Comparison of ENCODE assay signal across 17 cellular contexts in the genomic region with DNA sequence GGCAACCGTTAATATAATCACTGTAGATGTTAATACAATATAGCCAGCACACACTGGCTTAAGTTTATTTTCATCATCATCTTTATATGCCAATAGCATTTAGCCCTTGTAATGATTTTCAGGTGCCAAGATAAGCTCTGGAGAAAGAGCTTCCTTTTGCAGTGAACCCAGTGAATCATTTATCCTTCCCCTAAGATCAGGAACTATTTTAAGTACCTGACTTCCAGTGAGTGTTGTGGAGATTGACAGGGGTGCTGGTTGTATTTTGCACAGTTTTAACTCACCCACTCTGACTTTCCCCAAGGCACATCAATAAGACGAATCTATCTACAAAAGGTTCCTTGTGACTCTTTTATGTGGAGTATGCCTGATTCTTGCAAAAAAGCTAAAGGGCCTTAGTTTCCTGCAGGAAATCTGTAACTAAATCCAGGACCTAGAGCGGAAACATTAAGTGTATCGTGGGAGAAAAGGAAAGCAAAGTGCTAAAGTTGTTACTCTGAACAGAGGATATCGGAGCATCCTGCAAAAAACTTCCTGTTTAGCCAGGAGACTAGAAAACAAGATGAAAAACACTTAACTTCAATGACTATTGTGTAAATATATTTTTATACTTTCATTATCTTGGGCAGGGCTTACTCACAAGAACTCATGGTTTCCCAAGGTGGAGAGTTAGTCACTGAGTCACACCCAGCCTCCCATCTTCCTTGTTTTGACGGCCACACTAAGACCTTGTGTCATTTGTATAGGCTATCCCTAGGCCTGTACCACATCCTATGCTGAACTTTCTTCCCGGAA.
DNase-seq lines count a peak whose midpoint lies in the region; ATAC-seq, FAIRE-seq and TF ChIP-seq lines count a peak whose summit lies in the region.
"Had no signal": no experiment of that assay in that cellular context is flagged by ENCODE, and none has a peak within 500 bp of the region (broad histone marks: within the 10 kb centered on the region; RNA-seq: fewer than 3 reads in every experiment).

No MANE protein-coding gene starts in this region.

- TF ChIP-seq RAD21 in HepG2 (CRISPR knock-in tag; IDR thresholded peaks at IDR 0.05): no peak

- POLR2A ChIA-PET in HepG2 (lab: Yijun Ruan, JAX): no interaction called here

- DNase-seq in right lobe of liver: no peak
- no peak for DNase-seq in HepG2 (ENCODE audit: low spot score)
- peak; percentile 29 for DNase-seq in adipocyte (ENCODE audit: low read depth)
- DNase-seq in glomerular endothelial cell (ENCODE audit: extremely low read depth, low read depth, low spot score): peak; percentile 82
- peak; percentile 34 for DNase-seq in urothelium cell line (ENCODE audit: low spot score)
- DNase-seq in putamen (ENCODE audit: low spot score): no peak
- DNase-seq in natural killer cell: no peak
- DNase-seq: activated naive CD4-positive, alpha-beta T cell treated with anti-CD3 and anti-CD28 coated beads, Interleukin-2, amount 10 ng/mL, durations not matched to agents 7 days and 5 days; central memory CD4-positive, alpha-beta T cell; erythroblast; NCI-H2171 treated with DMSO at 0.1 percent for 48 hours; ovary; SW 1271; testis had no signal

- H3K27me3 ChIP-seq in right lobe of liver: no peaks in the 10 kb centered on the region
- H3K27me3 ChIP-seq in HepG2 (ENCODE audit: control insufficient read depth in 1 of 2, insufficient read depth in 2 of 2, low read length in 2 of 2): no peaks in the 10 kb centered on the region; a peak in 1 of 5 replicates
- no peaks in the 10 kb centered on the region for H3K27me3 ChIP-seq in adipocyte (replicated peaks; ENCODE audit: control insufficient read depth, insufficient read depth, low read length)
- H3K27me3 ChIP-seq: ovary, testis had no signal

- in situ Hi-C loops in HepG2 (cut with HindIII; ENCODE audit: extremely low pct_ligation_motif_present, low pct_unique_long_range_greater_than_20kb): no loop called here

- H3K27ac Mint-ChIP-seq in natural killer cell: no peak overlapping the region
- H3K27ac Mint-ChIP-seq: activated naive CD4-positive, alpha-beta T cell treated with anti-CD3 and anti-CD28 coated beads, Interleukin-2, amount 10 ng/mL, durations not matched to agents 7 days and 5 days; WTC11 had no signal

- no peak overlapping the region for H2AFZ ChIP-seq in HepG2 (ENCODE audit: low read length)

- no peak overlapping the region for H3K4me2 ChIP-seq in HepG2 (ENCODE audit: low read depth, low read length)

- no peak for FAIRE-seq in HepG2 (lab: Jason Lieb, UNC)
- FAIRE-seq in urothelium cell line (lab: Jason Lieb, UNC): no peak

- no peaks in the 10 kb centered on the region for H3K79me2 ChIP-seq in HepG2 (ENCODE audit: insufficient read depth, low read length)

- H4K20me1 ChIP-seq in HepG2 (ENCODE audit: insufficient read depth, low read length): no peaks in the 10 kb centered on the region

- no peaks in the 10 kb centered on the region for H3K4me1 ChIP-seq in right lobe of liver
- no peaks in the 10 kb centered on the region for H3K4me1 ChIP-seq in HepG2 (ENCODE audit: insufficient read depth, low read length)
- H3K4me1 ChIP-seq in adipocyte (ENCODE audit: control insufficient read depth, insufficient read depth, low read length): peaks cover 6% of the 10 kb centered on the region
- H3K4me1 ChIP-seq: HAP-1, testis had no signal

- no peak overlapping the region for H3K27ac ChIP-seq in right lobe of liver
- H3K27ac ChIP-seq in HepG2 (ENCODE audit: extremely low read length, insufficient read depth, low read length): no peak overlapping the region
- H3K27ac ChIP-seq: ovary, testis had no signal

- intact Hi-C loops in right lobe of liver (cut with DNase I): no loop called here
- intact Hi-C loops in HepG2 (cut with micrococcal nuclease; ENCODE audit: unreplicated experiment): no loop called here
- intact Hi-C loops in natural killer cell (cut with micrococcal nuclease): no loop called here

- H3K4me3 ChIP-seq in right lobe of liver: no peak overlapping the region
- no peak overlapping the region for H3K4me3 ChIP-seq in HepG2 (replicated peaks in 1 of 3; ENCODE audit: insufficient read depth in 1 of 3, low read depth in 2 of 3, low read length in 3 of 3)
- no peak overlapping the region for H3K4me3 ChIP-seq in adipocyte (ENCODE audit: low read length)
- H3K4me3 ChIP-seq: HAP-1, ovary, testis had no signal

- no peaks in the 10 kb centered on the region for H3K36me3 Mint-ChIP-seq in natural killer cell
- H3K36me3 Mint-ChIP-seq: activated naive CD4-positive, alpha-beta T cell treated with anti-CD3 and anti-CD28 coated beads, Interleukin-2, amount 10 ng/mL, durations not matched to agents 7 days and 5 days; WTC11 had no signal

- TF ChIP-seq EP300 in HepG2 (IDR thresholded peaks at IDR 0.05; ENCODE audit: low read depth in 2 of 2, low read length in 2 of 2): no peak
- no peak for TF ChIP-seq EP300 in HepG2 (CRISPR knock-in tag; IDR thresholded peaks at IDR 0.05; ENCODE audit: borderline replicate concordance)

- H3K36me3 ChIP-seq in right lobe of liver: no peaks in the 10 kb centered on the region
- H3K36me3 ChIP-seq in HepG2 (replicated peaks in 1 of 2; ENCODE audit: control insufficient read depth in 1 of 2, insufficient read depth in 2 of 2, low read length in 2 of 2): no peaks in the 10 kb centered on the region
- H3K36me3 ChIP-seq in adipocyte (ENCODE audit: control insufficient read depth, insufficient read depth, low read length, severe bottlenecking): no peaks in the 10 kb centered on the region
- H3K36me3 ChIP-seq: HAP-1, ovary had no signal

- H3K27me3 Mint-ChIP-seq in natural killer cell (ENCODE audit: low read depth in 2 of 2): peaks cover 1 to 8% of the 10 kb centered on the region in 2 donors

- H3K9me3 ChIP-seq in right lobe of liver (no peaks in the 10 kb centered on the region), HepG2 (ENCODE audit: low read length) (no peaks in the 10 kb centered on the region), adipocyte (ENCODE audit: control insufficient read depth, low read length) (no peaks in the 10 kb centered on the region)
- H3K9me3 ChIP-seq: HAP-1, ovary, testis had no signal

- CTCF ChIA-PET in HepG2 (lab: Yijun Ruan, JAX; ENCODE audit: low intra/inter-chr PET ratio, low total read pairs): no interaction called here

- no TSS peak for BruUV-seq in HepG2 (replicated peaks; lab: Mats Ljungman, UMichigan)

- ATAC-seq in right lobe of liver (peak; percentile 34 to 83 (median 68)), HepG2 (no peak), natural killer cell (no peak), HG03460 (IDR thresholded peaks at IDR 0.05; ENCODE audit: unreplicated experiment) (no peak)
- ATAC-seq: WTC11 had no signal

- H3K9ac ChIP-seq in HepG2 (ENCODE audit: insufficient read depth, low read depth, low read length) (no peak overlapping the region), adipocyte (ENCODE audit: low read length) (no peak overlapping the region)

- TF ChIP-seq POLR2A in right lobe of liver (IDR thresholded peaks at IDR 0.05) (no peak), HepG2 (IDR thresholded peaks at IDR 0.05; ENCODE audit: insufficient read depth in 1 of 2, low read depth in 2 of 2, low read length in 2 of 2) (no peak)

- no peak overlapping the region for H3K4me3 Mint-ChIP-seq in natural killer cell
- H3K4me3 Mint-ChIP-seq: activated naive CD4-positive, alpha-beta T cell treated with anti-CD3 and anti-CD28 coated beads, Interleukin-2, amount 10 ng/mL, durations not matched to agents 7 days and 5 days; WTC11 had no signal

- no peaks in the 10 kb centered on the region for H3K9me3 Mint-ChIP-seq in natural killer cell
- H3K9me3 Mint-ChIP-seq: activated naive CD4-positive, alpha-beta T cell treated with anti-CD3 and anti-CD28 coated beads, Interleukin-2, amount 10 ng/mL, durations not matched to agents 7 days and 5 days; WTC11 had no signal

- H3K4me1 Mint-ChIP-seq in natural killer cell: peaks cover 9 to 10% of the 10 kb centered on the region in 2 donors
- H3K4me1 Mint-ChIP-seq: WTC11 had no signal

- 55% methylated on average over 7 of the region's 7 CpGs for WGBS in right lobe of liver (ENCODE audit: insufficient coverage, low coverage, low lambda C conversion rate, missing lambda C conversion rate)
- 19% methylated on average over 7 of the region's 7 CpGs for WGBS in HepG2 (ENCODE audit: low lambda C conversion rate)

- TF ChIP-seq CTCF in right lobe of liver (IDR thresholded peaks at IDR 0.05) (no peak), HepG2 (CRISPR knock-in tag; IDR thresholded peaks at IDR 0.05) (no peak), natural killer cell (IDR thresholded peaks at IDR 0.05) (no peak)

TF ChIP-seq in HepG2, 621 proteins besides CTCF, POLR2A, EP300 and RAD21:
- TF ChIP-seq SAFB2 (CRISPR knock-in tag; IDR thresholded peaks at IDR 0.05; ENCODE audit: borderline replicate concordance, low read depth) (no peak), ZNF225 (CRISPR knock-in tag; IDR thresholded peaks at IDR 0.05) (no peak), ZNF33A (CRISPR knock-in tag; IDR thresholded peaks at IDR 0.05; ENCODE audit: borderline replicate concordance) (no peak), SMAD1 (CRISPR knock-in tag; IDR thresholded peaks at IDR 0.05; ENCODE audit: borderline replicate concordance, low read depth) (no peak), ZNF30 (CRISPR knock-in tag; IDR thresholded peaks at IDR 0.05) (no peak), SIN3B (IDR thresholded peaks at IDR 0.05; ENCODE audit: low read length) (no peak), SALL1 (CRISPR knock-in tag; IDR thresholded peaks at IDR 0.05) (no peak), SP1 (IDR thresholded peaks at IDR 0.05) (no peak), SP1 (CRISPR knock-in tag; IDR thresholded peaks at IDR 0.05) (no peak), NR1H2 (CRISPR knock-in tag; IDR thresholded peaks at IDR 0.05; ENCODE audit: borderline replicate concordance, low read depth) (no peak)
- TF ChIP-seq, protein P1, sequence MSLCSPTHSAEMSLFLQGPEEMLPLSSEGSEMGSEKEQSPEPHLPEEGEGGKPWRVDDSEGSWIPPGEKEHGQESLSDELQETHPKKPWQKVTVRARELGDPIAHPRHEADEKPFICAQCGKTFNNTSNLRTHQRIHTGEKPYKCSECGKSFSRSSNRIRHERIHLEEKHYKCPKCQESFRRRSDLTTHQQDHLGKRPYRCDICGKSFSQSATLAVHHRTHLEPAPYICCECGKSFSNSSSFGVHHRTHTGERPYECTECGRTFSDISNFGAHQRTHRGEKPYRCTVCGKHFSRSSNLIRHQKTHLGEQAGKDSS (CRISPR knock-in tag; IDR thresholded peaks at IDR 0.05; ENCODE audit: borderline replicate concordance, low read depth): no peak

Comparison
In these comparisons a context has a peak if more than half of its experiments do, and no peak if none do; other contexts are left out.
1. ATAC-seq: peak in right lobe of liver (4 of 4); none in HepG2 (single experiment), natural killer cell (0 of 3) and HG03460 (single experiment).
2. DNase-seq: peak in adipocyte (single experiment), glomerular endothelial cell (single experiment) and urothelium cell line (single experiment); none in right lobe of liver (0 of 3), HepG2 (single experiment), putamen (single experiment) and natural killer cell (single experiment).